In genomic region chr19:21135433-21135832, GRCh38 we compare ENCODE assay signal across 19 cellular contexts.
"Had no signal": no experiment of that assay in that cellular context is flagged by ENCODE, and none has a peak within 500 bp of the region (broad histone marks: within the 10 kb centered on the region; RNA-seq: fewer than 3 reads in every experiment).

No MANE protein-coding gene starts in this region.

- H3K27ac ChIP-seq: KMS-11, RWPE1 had no signal

- ATAC-seq: Panc1, SK-N-SH treated with all-trans-retinoic acid at 6 μM for 48 hours had no signal

- H3K9ac ChIP-seq: KMS-11 had no signal

- H3K4me2 ChIP-seq: KMS-11 had no signal

- DNase-seq: IMR-90, Kasumi-1, NCI-H1092, NCI-H1105 treated with DMSO at 0.1 percent for 48 hours, NCI-H1417 treated with DMSO at 0.1 percent for 48 hours, NCI-H146, NCI-H1694 treated with DMSO at 0.1 percent for 48 hours, NCI-H1930, NCI-H2081, NCI-H2107, NCI-H2227 treated with DMSO at 0.1 percent for 48 hours, NCI-H524, NCI-H69, NCI-H774, SHP77 had no signal
